ENCODE assay signal across 9 cellular contexts in genomic region chr16:57544129-57544653, GRCh38. TPM values are rescaled to one million over a fixed set of nuclear protein-coding genes. Genes with fewer than 3 reads are reported as not detected.
A peak's percentile ranks its signal among the peaks of the same experiment; 100 is the strongest.
DNase-seq lines count a peak whose midpoint lies in the region; ATAC-seq and TF ChIP-seq lines count a peak whose summit lies in the region.
"Had no signal": no experiment of that assay in that cellular context is flagged by ENCODE, and none has a peak within 500 bp of the region (broad histone marks: within the 10 kb centered on the region; RNA-seq: fewer than 3 reads in every experiment).

No MANE protein-coding gene starts in this region.

- H3K27ac Mint-ChIP-seq in activated T-helper 2 cell treated with anti-CD3 and anti-CD28 coated beads, Interferon-gamma antibody, Interleukin-2, Interleukin-4, amounts not matched to agents 10 μg/mL and 5 μg/mL and 100 μg/mL, durations not matched to agents 14 hours and 24 hours and 36 hours, result no peak overlapping the region

- intact Hi-C loops in activated T-helper 2 cell treated with anti-CD3 and anti-CD28 coated beads, Interferon-gamma antibody, Interleukin-2, Interleukin-4, amounts not matched to agents 10 μg/mL and 5 μg/mL and 100 μg/mL, durations not matched to agents 14 hours and 24 hours and 36 hours (cut with micrococcal nuclease), result no loop called here

- TF ChIP-seq CTCF in GM13976 (IDR thresholded peaks at IDR 0.05; ENCODE audit: borderline replicate concordance, control extremely low read depth, extremely low read depth, insufficient read depth, missing control alignments), result no peak

- peak; percentile 74 for DNase-seq in GM13976 (ENCODE audit: low spot score)
- no peak for DNase-seq in activated T-helper 2 cell treated with anti-CD3 and anti-CD28 coated beads, Interferon-gamma antibody, Interleukin-2, Interleukin-4, amounts not matched to agents 10 μg/mL and 5 μg/mL and 100 μg/mL, durations not matched to agents 14 hours and 24 hours and 36 hours (ENCODE audit: low spot score)
- peak; percentile 53 for DNase-seq in stimulated activated naive CD8-positive, alpha-beta T cell treated with anti-CD3 and anti-CD28 coated beads, Interleukin-15, Interleukin-2, amounts not matched to agents 100 U/mL and 50 U/mL, for 24 hours
- no peak for DNase-seq in NCI-H1417 (lab: John Stamatoyannopoulos, UW)
- DNase-seq in G401 (ENCODE audit: low spot score), result no peak
- no peak for DNase-seq in NCI-H128 (lab: John Stamatoyannopoulos, UW; ENCODE audit: unreplicated experiment)

- peaks cover 45% of the 10 kb centered on the region for H3K4me1 Mint-ChIP-seq in activated T-helper 2 cell treated with anti-CD3 and anti-CD28 coated beads, Interferon-gamma antibody, Interleukin-2, Interleukin-4, amounts not matched to agents 10 μg/mL and 5 μg/mL and 100 μg/mL, durations not matched to agents 14 hours and 24 hours and 36 hours (ENCODE audit: low read depth)

- H3K36me3 Mint-ChIP-seq in activated T-helper 2 cell treated with anti-CD3 and anti-CD28 coated beads, Interferon-gamma antibody, Interleukin-2, Interleukin-4, amounts not matched to agents 10 μg/mL and 5 μg/mL and 100 μg/mL, durations not matched to agents 14 hours and 24 hours and 36 hours (ENCODE audit: low read depth), result no peaks in the 10 kb centered on the region

- ATAC-seq in GM21390 (IDR thresholded peaks at IDR 0.05; ENCODE audit: unreplicated experiment), result peak; percentile 74
- peak; percentile 71 for ATAC-seq in HG03521 (IDR thresholded peaks at IDR 0.05; ENCODE audit: unreplicated experiment)
- ATAC-seq in stimulated activated naive CD8-positive, alpha-beta T cell treated with anti-CD3 and anti-CD28 coated beads, Interleukin-15, Interleukin-2, amounts not matched to agents 100 U/mL and 50 U/mL, for 24 hours, result peak; percentile 62

- H3K4me3 Mint-ChIP-seq in activated T-helper 2 cell treated with anti-CD3 and anti-CD28 coated beads, Interferon-gamma antibody, Interleukin-2, Interleukin-4, amounts not matched to agents 10 μg/mL and 5 μg/mL and 100 μg/mL, durations not matched to agents 14 hours and 24 hours and 36 hours (ENCODE audit: low read depth), result peak overlapping the region; percentile 9

- no peaks in the 10 kb centered on the region for H3K9me3 Mint-ChIP-seq in activated T-helper 2 cell treated with anti-CD3 and anti-CD28 coated beads, Interferon-gamma antibody, Interleukin-2, Interleukin-4, amounts not matched to agents 10 μg/mL and 5 μg/mL and 100 μg/mL, durations not matched to agents 14 hours and 24 hours and 36 hours

- H3K27me3 Mint-ChIP-seq in activated T-helper 2 cell treated with anti-CD3 and anti-CD28 coated beads, Interferon-gamma antibody, Interleukin-2, Interleukin-4, amounts not matched to agents 10 μg/mL and 5 μg/mL and 100 μg/mL, durations not matched to agents 14 hours and 24 hours and 36 hours (ENCODE audit: low read depth), result peaks cover 2% of the 10 kb centered on the region

- in situ Hi-C loops in GM13976 (cut with MboI; ENCODE audit: low sequenced_read_pairs, unreplicated experiment) (no loop called here), G401 (cut with HindIII; ENCODE audit: low sequenced_read_pairs) (no loop called here)

RNA-seq across cellular contexts. Expression of gene ADGRG5, which starts 1.7 kb away (rescaled TPM):
- 2.1 and 2.8 TPM in 2 replicates for total RNA-seq in activated T-helper 2 cell treated with anti-CD3 and anti-CD28 coated beads, Interferon-gamma antibody, Interleukin-2, Interleukin-4, amounts not matched to agents 10 μg/mL and 5 μg/mL and 100 μg/mL, durations not matched to agents 14 hours and 24 hours and 36 hours
- not detected in 2 replicates for total RNA-seq in G401 (2014; rRNA removed; shearing (Covaris generic))
- total RNA-seq: endothelial cell of umbilical vein had no signal

RNA-seq across cellular contexts. Expression of gene CCDC102A, which starts 7.8 kb away (rescaled TPM):
- 6.3 and 6.8 TPM in 2 replicates for total RNA-seq in activated T-helper 2 cell treated with anti-CD3 and anti-CD28 coated beads, Interferon-gamma antibody, Interleukin-2, Interleukin-4, amounts not matched to agents 10 μg/mL and 5 μg/mL and 100 μg/mL, durations not matched to agents 14 hours and 24 hours and 36 hours
- total RNA-seq in G401 (2014; rRNA removed; shearing (Covaris generic)), result 25.0 and 26.7 TPM in 2 replicates

RNA-seq across cellular contexts. Expression of gene DOK4, which starts 57.9 kb away (rescaled TPM):
- 5.7 and 6.6 TPM in 2 replicates for total RNA-seq in activated T-helper 2 cell treated with anti-CD3 and anti-CD28 coated beads, Interferon-gamma antibody, Interleukin-2, Interleukin-4, amounts not matched to agents 10 μg/mL and 5 μg/mL and 100 μg/mL, durations not matched to agents 14 hours and 24 hours and 36 hours
- total RNA-seq in G401 (2014; rRNA removed; shearing (Covaris generic)), result 33.7 and 45.5 TPM in 2 replicates

Comparison
In these comparisons a context has a peak if more than half of its experiments do, and no peak if none do; other contexts are left out.
1. DNase-seq: peak in GM13976 (single experiment) and stimulated activated naive CD8-positive, alpha-beta T cell treated with anti-CD3 and anti-CD28 coated beads, Interleukin-15, Interleukin-2, amounts not matched to agents 100 U/mL and 50 U/mL, for 24 hours (single experiment); none in activated T-helper 2 cell treated with anti-CD3 and anti-CD28 coated beads, Interferon-gamma antibody, Interleukin-2, Interleukin-4, amounts not matched to agents 10 μg/mL and 5 μg/mL and 100 μg/mL, durations not matched to agents 14 hours and 24 hours and 36 hours (single experiment), NCI-H1417 (0 of 3), G401 (single experiment) and NCI-H128 (single experiment).
2. Peak in every context shown above with its lines, with median percentiles within 50 percentile points of each other: ATAC-seq.